In the genomic region with DNA sequence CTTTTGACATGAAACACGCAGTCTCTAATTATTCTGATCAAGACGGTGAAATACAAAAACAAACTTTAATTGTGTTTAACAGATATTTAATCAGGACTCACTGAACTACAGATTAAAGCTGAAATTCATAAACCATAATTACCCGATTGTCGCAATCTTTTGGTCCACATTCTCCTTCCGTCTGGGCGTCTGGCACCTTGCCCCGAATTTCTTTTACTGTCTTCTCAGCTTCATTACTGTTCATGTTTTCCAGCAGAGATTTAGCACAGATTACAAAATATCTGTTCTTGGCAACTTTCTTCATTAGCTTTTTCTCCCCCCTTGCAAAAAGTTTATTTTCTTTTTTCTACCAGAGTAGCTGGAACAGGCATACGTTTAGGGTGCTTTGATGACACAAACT, we compare ENCODE assay signal across 27 cellular contexts.
A peak's percentile ranks its signal among the peaks of the same experiment; 100 is the strongest.
DNase-seq lines count a peak whose midpoint lies in the region; ATAC-seq and TF ChIP-seq lines count a peak whose summit lies in the region.
"Had no signal": no experiment of that assay in that cellular context is flagged by ENCODE, and none has a peak within 500 bp of the region (broad histone marks: within the 10 kb centered on the region; RNA-seq: fewer than 3 reads in every experiment).

No MANE protein-coding gene starts in this region.

- no peak for TF ChIP-seq EP300 in sigmoid colon (IDR thresholded peaks at IDR 0.05)

- H3K9me2 ChIP-seq in HCT116 (ENCODE audit: insufficient read depth): no peaks in the 10 kb centered on the region

- 88 to 92% methylated on average over 8 of the region's 8 CpGs for WGBS in sigmoid colon, 2 donors

- H3K9ac ChIP-seq in HCT116 (ENCODE audit: low read length): no peak overlapping the region

- H3K9me3 ChIP-seq in A673 (ENCODE audit: low read depth, low read length, poor library complexity, severe bottlenecking): no peaks in the 10 kb centered on the region
- 0 out of 4 replicates have a peak, but pooled peaks cover 0 to 5% of the 10 kb centered on the region in 2 experiments for H3K9me3 ChIP-seq in HCT116 (ENCODE audit: control insufficient read depth in 1 of 2, insufficient read depth in 1 of 2, low read depth in 1 of 2, low read length in 2 of 2)
- no peaks in the 10 kb centered on the region for H3K9me3 ChIP-seq in sigmoid colon
- H3K9me3 ChIP-seq: Peyer's patch had no signal

- no peak for TF ChIP-seq POLR2A in HCT116 (IDR thresholded peaks at IDR 0.05; ENCODE audit: borderline replicate concordance, extremely low read depth, insufficient read depth, insufficient read length)
- TF ChIP-seq POLR2A in sigmoid colon (IDR thresholded peaks at IDR 0.05): no peak

- POLR2A ChIA-PET in A673 (lab: Charles Lee; ENCODE audit: low non-redundant PET) (interaction anchor here (0.5 kb wide), 1 partner anchor 226 kb away, joined by 3 read pairs; no protein-coding TSS in a partner anchor), HCT116 (lab: Charles Lee) (no interaction called here)

- H3K4me2 ChIP-seq in HCT116 (ENCODE audit: low read length): no peak overlapping the region
- H3K4me2 ChIP-seq: smooth muscle cell had no signal

- no peaks in the 10 kb centered on the region for H3K27me3 ChIP-seq in A673 (replicated peaks; ENCODE audit: insufficient read depth, low read depth, low read length, poor library complexity)
- no peaks in the 10 kb centered on the region for H3K27me3 ChIP-seq in HCT116 (ENCODE audit: insufficient read depth, low read length)
- H3K27me3 ChIP-seq in sigmoid colon: no peaks in the 10 kb centered on the region
- H3K27me3 ChIP-seq: brain microvascular endothelial cell, Peyer's patch had no signal

- peaks cover 6% of the 10 kb centered on the region for H3K36me3 Mint-ChIP-seq in activated CD8-positive, alpha-beta memory T cell treated with anti-CD3 and anti-CD28 coated beads, Interleukin-2, amount 10 ng/mL, durations not matched to agents 7 days and 5 days

- RAD21 ChIA-PET in HCT116 (lab: Charles Lee; ENCODE audit: low non-redundant PET in 1 of 2, low total read pairs in 2 of 2, uncharacterized antibody in 2 of 2, unreplicated experiment in 2 of 2): no interaction called here

- no peak for ATAC-seq in HCT116
- no peak for ATAC-seq in activated CD8-positive, alpha-beta memory T cell treated with anti-CD3 and anti-CD28 coated beads, Interleukin-2, amount 10 ng/mL, durations not matched to agents 7 days and 5 days
- no peak for ATAC-seq in GM18502 (IDR thresholded peaks at IDR 0.05; ENCODE audit: poor library complexity, unreplicated experiment)
- ATAC-seq: left lobe of liver; stimulated activated naive CD8-positive, alpha-beta T cell treated with anti-CD3 and anti-CD28 coated beads, Interleukin-15, Interleukin-2, amounts not matched to agents 100 U/mL and 50 U/mL, for 24 hours had no signal

- peaks cover 14% of the 10 kb centered on the region for H3K4me1 ChIP-seq in A673 (ENCODE audit: insufficient read depth, low read length, poor library complexity, severe bottlenecking)
- peaks cover 41 to 46% of the 10 kb centered on the region in 2 experiments for H3K4me1 ChIP-seq in HCT116 (ENCODE audit: control insufficient read depth in 1 of 2, insufficient read depth in 2 of 2, low read length in 2 of 2)
- H3K4me1 ChIP-seq in sigmoid colon: no peaks in the 10 kb centered on the region
- H3K4me1 ChIP-seq: Peyer's patch had no signal

- CTCF ChIA-PET in A673 (lab: Charles Lee) (no interaction called here), HCT116 (lab: Charles Lee) (no interaction called here)
- CTCF ChIA-PET in activated CD8-positive, alpha-beta memory T cell treated with anti-CD3 and anti-CD28 coated beads, Interleukin-2, amount 10 ng/mL, durations not matched to agents 7 days and 5 days (lab: Charles Lee): no interaction called here

- H3K27ac ChIP-seq in A673 (ENCODE audit: low read depth, low read length, poor library complexity, severe bottlenecking): no peak overlapping the region
- peak overlapping the region; percentile 46; the same call in 1 of the 2 replicates for H3K27ac ChIP-seq in HCT116 (ENCODE audit: low read depth, low read length)
- no peak overlapping the region for H3K27ac ChIP-seq in sigmoid colon
- H3K27ac ChIP-seq: brain microvascular endothelial cell, C4-2B, Peyer's patch, WERI-Rb-1 had no signal

- H3K4me1 Mint-ChIP-seq in activated CD8-positive, alpha-beta memory T cell treated with anti-CD3 and anti-CD28 coated beads, Interleukin-2, amount 10 ng/mL, durations not matched to agents 7 days and 5 days: peaks cover 12% of the 10 kb centered on the region

- DNase-seq in A673 (ENCODE audit: low spot score) (peak; percentile 26), HCT116 (ENCODE audit: low read depth, low spot score) (no peak), fibroblast of peridontal ligament (ENCODE audit: extremely low read depth) (peak; percentile 47), sigmoid colon (peak; percentile 81), HuH-7 (ENCODE audit: low spot score) (no peak), hepatic stellate cell (ENCODE audit: low spot score) (no peak)
- DNase-seq in activated CD8-positive, alpha-beta memory T cell treated with anti-CD3 and anti-CD28 coated beads, Interleukin-2, amount 10 ng/mL, durations not matched to agents 7 days and 5 days: no peak
- DNase-seq: activated CD4-positive, alpha-beta T cell treated with anti-CD3 and anti-CD28 coated beads, Interleukin-2, amount 10 ng/mL, durations not matched to agents 7 days and 5 days; activated naive CD8-positive, alpha-beta T cell treated with anti-CD3 and anti-CD28 coated beads, Interleukin-2, amount 10 ng/mL, durations not matched to agents 7 days and 5 days; brain microvascular endothelial cell; Calu3; cortex of kidney; head of caudate nucleus; NCI-H1436; NCI-H510A; stimulated activated CD4-positive, alpha-beta T cell treated with anti-CD3 and anti-CD28 coated beads, Interleukin-4, amount 100 ng/mL, for 1 hour; stimulated activated naive CD8-positive, alpha-beta T cell treated with anti-CD3 and anti-CD28 coated beads, Interleukin-15, Interleukin-2, amounts not matched to agents 100 U/mL and 50 U/mL, for 24 hours; trophoblast cell; WERI-Rb-1 had no signal

- no peak overlapping the region for H3K4me3 Mint-ChIP-seq in activated CD8-positive, alpha-beta memory T cell treated with anti-CD3 and anti-CD28 coated beads, Interleukin-2, amount 10 ng/mL, durations not matched to agents 7 days and 5 days
- H3K4me3 Mint-ChIP-seq: activated CD4-positive, alpha-beta T cell treated with anti-CD3 and anti-CD28 coated beads, Interleukin-2, amount 10 ng/mL, durations not matched to agents 7 days and 5 days; activated naive CD8-positive, alpha-beta T cell treated with anti-CD3 and anti-CD28 coated beads, Interleukin-2, amount 10 ng/mL, durations not matched to agents 7 days and 5 days; T-helper 2 cell treated with Interferon-gamma antibody and Interleukin-4, amounts not matched to agents 5 μg/mL and 100 μg/mL, for 36 hours had no signal

- no peaks in the 10 kb centered on the region for H4K20me1 ChIP-seq in HCT116 (ENCODE audit: insufficient read depth)

- TF ChIP-seq CTCF in A673 (conservative IDR thresholded peaks at IDR 0.05; ENCODE audit: low read depth, low read length) (no peak), HCT116 (IDR thresholded peaks at IDR 0.05 in 2 of 3, conservative IDR thresholded peaks at IDR 0.05 in 1 of 3; ENCODE audit: borderline replicate concordance in 1 of 3, insufficient read depth in 1 of 3, low read depth in 2 of 3, low read length in 2 of 3) (no peak), sigmoid colon (IDR thresholded peaks at IDR 0.05) (no peak)

- peaks cover 98% of the 10 kb centered on the region for H3K79me2 ChIP-seq in HCT116 (ENCODE audit: insufficient read depth, low read length)

- intact Hi-C loops in A673 (cut with micrococcal nuclease; ENCODE audit: unreplicated experiment) (no loop called here), HCT116 (cut with micrococcal nuclease) (loop anchor here (1.0 kb wide), 1 partner anchor 14 kb away; no protein-coding TSS in a partner anchor), sigmoid colon (cut with DNase I) (no loop called here)

- H3K9me3 Mint-ChIP-seq in activated CD8-positive, alpha-beta memory T cell treated with anti-CD3 and anti-CD28 coated beads, Interleukin-2, amount 10 ng/mL, durations not matched to agents 7 days and 5 days (ENCODE audit: low read depth): no peaks in the 10 kb centered on the region
- H3K9me3 Mint-ChIP-seq: activated naive CD8-positive, alpha-beta T cell treated with anti-CD3 and anti-CD28 coated beads, Interleukin-2, amount 10 ng/mL, durations not matched to agents 7 days and 5 days; T-helper 2 cell treated with Interferon-gamma antibody and Interleukin-4, amounts not matched to agents 5 μg/mL and 100 μg/mL, for 36 hours had no signal

- no TSS peak for BruUV-seq in A673 (replicated peaks; lab: Mats Ljungman, UMichigan)
- BruUV-seq in HCT116 (replicated peaks; lab: Mats Ljungman, UMichigan): no TSS peak

- TF ChIP-seq RAD21 in HCT116 (IDR thresholded peaks at IDR 0.05; ENCODE audit: low read depth): no peak

- no peaks in the 10 kb centered on the region for H3K27me3 Mint-ChIP-seq in activated CD8-positive, alpha-beta memory T cell treated with anti-CD3 and anti-CD28 coated beads, Interleukin-2, amount 10 ng/mL, durations not matched to agents 7 days and 5 days
- H3K27me3 Mint-ChIP-seq: activated CD4-positive, alpha-beta T cell treated with anti-CD3 and anti-CD28 coated beads, Interleukin-2, amount 10 ng/mL, durations not matched to agents 7 days and 5 days; activated naive CD8-positive, alpha-beta T cell treated with anti-CD3 and anti-CD28 coated beads, Interleukin-2, amount 10 ng/mL, durations not matched to agents 7 days and 5 days; progenitor cell of endocrine pancreas had no signal

- no peak overlapping the region for H3K27ac Mint-ChIP-seq in activated CD8-positive, alpha-beta memory T cell treated with anti-CD3 and anti-CD28 coated beads, Interleukin-2, amount 10 ng/mL, durations not matched to agents 7 days and 5 days
- H3K27ac Mint-ChIP-seq: activated CD4-positive, alpha-beta T cell treated with anti-CD3 and anti-CD28 coated beads, Interleukin-2, amount 10 ng/mL, durations not matched to agents 7 days and 5 days; activated naive CD8-positive, alpha-beta T cell treated with anti-CD3 and anti-CD28 coated beads, Interleukin-2, amount 10 ng/mL, durations not matched to agents 7 days and 5 days; progenitor cell of endocrine pancreas; T-helper 2 cell treated with Interferon-gamma antibody and Interleukin-4, amounts not matched to agents 5 μg/mL and 100 μg/mL, for 36 hours had no signal

- H3K36me3 ChIP-seq in A673 (ENCODE audit: insufficient read depth, low read length, poor library complexity, severe bottlenecking) (no peaks in the 10 kb centered on the region), HCT116 (ENCODE audit: control insufficient read depth in 1 of 2, insufficient read depth in 2 of 2, low read length in 2 of 2) (peaks cover 0 to 21% of the 10 kb centered on the region in 2 experiments; a peak in 2 of 4 replicates), sigmoid colon (no peaks in the 10 kb centered on the region)
- H3K36me3 ChIP-seq: brain microvascular endothelial cell, HAP-1, Peyer's patch, WERI-Rb-1 had no signal

- H2AFZ ChIP-seq in HCT116 (ENCODE audit: low read depth, low read length, poor library complexity, severe bottlenecking): no peak overlapping the region

- H3K4me3 ChIP-seq in A673 (ENCODE audit: low read depth, low read length, poor library complexity, severe bottlenecking): no peak overlapping the region
- no peak overlapping the region for H3K4me3 ChIP-seq in HCT116 (replicated peaks in 1 of 2; ENCODE audit: low read depth in 1 of 2, low read length in 2 of 2)
- no peak overlapping the region for H3K4me3 ChIP-seq in sigmoid colon
- H3K4me3 ChIP-seq: HAP-1, Peyer's patch, smooth muscle cell had no signal

Comparison
In these comparisons a context has a peak if more than half of its experiments do, and no peak if none do; other contexts are left out.
1. DNase-seq: peak in A673 (single experiment), fibroblast of peridontal ligament (single experiment) and sigmoid colon (single experiment); none in HCT116 (single experiment), activated CD8-positive, alpha-beta memory T cell treated with anti-CD3 and anti-CD28 coated beads, Interleukin-2, amount 10 ng/mL, durations not matched to agents 7 days and 5 days (single experiment), HuH-7 (single experiment) and hepatic stellate cell (single experiment).